11 cellular contexts compared by ENCODE assay signal in the genomic region with DNA sequence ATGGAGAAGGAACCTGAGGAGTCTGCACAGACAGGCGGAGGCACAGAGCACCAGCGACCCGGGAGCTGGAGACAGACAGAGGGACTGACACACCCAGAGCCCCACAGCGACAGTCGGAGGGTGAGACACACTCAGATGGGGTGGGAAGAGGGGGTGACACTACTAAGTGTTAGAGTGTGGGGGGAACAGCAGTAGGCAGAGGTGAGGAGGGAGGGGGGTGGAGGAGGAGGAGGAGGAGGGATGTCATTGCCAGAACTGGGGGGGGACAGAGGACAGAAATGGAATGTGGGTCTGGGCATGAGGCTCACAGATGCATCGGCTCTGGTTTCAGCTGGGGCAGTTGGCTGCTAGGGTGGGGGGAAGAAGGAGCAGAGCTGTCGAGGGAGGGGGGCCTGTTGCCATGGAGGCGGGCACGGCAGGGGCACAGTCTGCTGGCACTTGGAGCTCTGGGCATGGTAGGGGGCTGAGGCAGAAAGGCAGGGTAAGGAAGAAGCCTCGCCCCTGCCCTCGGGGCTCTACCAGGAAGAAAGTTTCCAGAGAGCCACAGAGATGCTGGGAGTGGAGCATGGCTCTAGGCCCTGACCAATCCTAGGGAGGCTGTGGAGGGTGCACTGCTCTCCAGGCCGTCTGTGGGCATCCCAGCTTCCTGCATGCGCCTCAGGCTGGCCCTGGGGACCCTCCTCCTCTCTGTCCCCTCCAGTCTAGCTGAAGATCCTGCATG. TPM values are rescaled to one million over a fixed set of nuclear protein-coding genes. Genes with fewer than 3 reads are reported as not detected.
DNase-seq lines count a peak whose midpoint lies in the region; ATAC-seq and TF ChIP-seq lines count a peak whose summit lies in the region.
"Had no signal": no experiment of that assay in that cellular context is flagged by ENCODE, and none has a peak within 500 bp of the region (broad histone marks: within the 10 kb centered on the region; RNA-seq: fewer than 3 reads in every experiment).

No MANE protein-coding gene starts in this region.

- peaks cover 0 to 20% (median 0%) of the 10 kb centered on the region in 11 experiments; a peak in 7 of 22 replicates for H3K36me3 ChIP-seq in BLaER1 treated with 17β-estradiol and CSF1 and Interleukin-3, amounts not matched to agents 10 nM and 100 nM
- no peaks in the 10 kb centered on the region for H3K36me3 ChIP-seq in Panc1 (ENCODE audit: control insufficient read depth, insufficient read depth, low read length)
- no peaks in the 10 kb centered on the region for H3K36me3 ChIP-seq in rectal smooth muscle tissue (ENCODE audit: control insufficient read depth, insufficient read depth, low read length)

- POLR2A ChIA-PET in Panc1 (lab: Charles Lee): interaction anchor here (0.5 to 0.6 kb wide), 3 partner anchors 9 to 131 kb away, joined by 4 to 5 read pairs (median 4); no protein-coding TSS in a partner anchor

- H3K4me2 ChIP-seq in BLaER1 treated with 17β-estradiol and CSF1 and Interleukin-3, amounts not matched to agents 10 nM and 100 nM: peak overlapping the region; percentile 77 to 97 (median 88)

- CTCF ChIA-PET in Panc1 (lab: Charles Lee): interaction anchor here (7.6 kb wide), 1 partner anchor 10 kb away, joined by 46 read pairs; no protein-coding TSS in a partner anchor

- peak overlapping the region; percentile 11 to 70 (median 47); a peak in 20 of 22 replicates for H3K9ac ChIP-seq in BLaER1 treated with 17β-estradiol and CSF1 and Interleukin-3, amounts not matched to agents 10 nM and 100 nM
- H3K9ac ChIP-seq in rectal smooth muscle tissue (ENCODE audit: low read length): no peak overlapping the region

- BruUV-seq in Panc1 (replicated peaks; lab: Mats Ljungman, UMichigan): no TSS peak

- H3K36me3 Mint-ChIP-seq in glutamatergic neuron (ENCODE audit: unreplicated experiment): no peaks in the 10 kb centered on the region
- peaks cover 0 to 5% of the 10 kb centered on the region in 2 donors for H3K36me3 Mint-ChIP-seq in CD14-positive monocyte

- H3K4me3 Mint-ChIP-seq in glutamatergic neuron (ENCODE audit: unreplicated experiment) (peak overlapping the region; percentile 78), CD14-positive monocyte (peak overlapping the region in 1 of 2 donors; percentile 44)

- peaks cover 73% of the 10 kb centered on the region for H3K4me1 Mint-ChIP-seq in glutamatergic neuron (ENCODE audit: low read depth, unreplicated experiment)
- H3K4me1 Mint-ChIP-seq in CD14-positive monocyte: peaks cover 52% of the 10 kb centered on the region

- H3K27ac Mint-ChIP-seq in glutamatergic neuron (ENCODE audit: unreplicated experiment) (peak overlapping the region; percentile 81), CD14-positive monocyte (peak overlapping the region in 1 of 7 donors; percentile 13)

- H3K27me3 ChIP-seq in BLaER1 treated with 17β-estradiol and CSF1 and Interleukin-3, amounts not matched to agents 10 nM and 100 nM: no peaks in the 10 kb centered on the region
- H3K27me3 ChIP-seq in Panc1 (ENCODE audit: control insufficient read depth, insufficient read depth, low read length): no peaks in the 10 kb centered on the region
- no peaks in the 10 kb centered on the region for H3K27me3 ChIP-seq in rectal smooth muscle tissue (ENCODE audit: control insufficient read depth, insufficient read depth, low read length)

- peak overlapping the region in 6 of 11 experiments; percentile 3 to 50 (median 40); a peak in 9 of 22 replicates for H3K27ac ChIP-seq in BLaER1 treated with 17β-estradiol and CSF1 and Interleukin-3, amounts not matched to agents 10 nM and 100 nM
- H3K27ac ChIP-seq in Panc1 (ENCODE audit: low read length) (peak overlapping the region; percentile 94), rectal smooth muscle tissue (ENCODE audit: low read depth, low read length) (peak overlapping the region; percentile 84)
- H3K27ac ChIP-seq: C4-2B had no signal

- in situ Hi-C loops in Panc1 (cut with HindIII; ENCODE audit: low pct_unique_long_range_greater_than_20kb, low sequenced_read_pairs): no loop called here

- no peak overlapping the region for H3K4me3 ChIP-seq in BLaER1 treated with 17β-estradiol and CSF1 and Interleukin-3, amounts not matched to agents 10 nM and 100 nM
- H3K4me3 ChIP-seq in Panc1 (ENCODE audit: low read depth in 2 of 2, low read length in 2 of 2) (no peak overlapping the region), rectal smooth muscle tissue (ENCODE audit: low read length) (no peak overlapping the region)

- intact Hi-C loops in Panc1 (cut with micrococcal nuclease; ENCODE audit: unreplicated experiment): loop anchor here (5.0 kb wide), 1 partner anchor 36 kb away; a partner anchor contains a TSS
- intact Hi-C loops in CD14-positive monocyte (cut with micrococcal nuclease): no loop called here
- intact Hi-C loops in posterior vena cava (cut with DNase I): no loop called here

- TF ChIP-seq CTCF in Panc1 (IDR thresholded peaks at IDR 0.05) (no peak), glutamatergic neuron (IDR thresholded peaks at IDR 0.05; ENCODE audit: partially characterized antibody, unreplicated experiment) (no peak), CD14-positive monocyte (IDR thresholded peaks at IDR 0.05) (no peak), GM10266 (IDR thresholded peaks at IDR 0.05; ENCODE audit: control insufficient read depth, insufficient read depth, low read depth, missing control alignments) (no peak)

- DNase-seq in Panc1 (ENCODE audit: low read depth, low spot score) (no peak), glutamatergic neuron (no peak), CD14-positive monocyte (ENCODE audit: low spot score) (no peak), GM10266 (ENCODE audit: extremely low spot score) (no peak), posterior vena cava (ENCODE audit: low spot score) (no peak)
- DNase-seq: NCI-H1694; stimulated activated CD4-positive, alpha-beta T cell treated with anti-CD3 and anti-CD28 coated beads, Interleukin-2, amount 100 ng/mL, for 48 hours had no signal

- H3K4me1 ChIP-seq in BLaER1 treated with 17β-estradiol and CSF1 and Interleukin-3, amounts not matched to agents 10 nM and 100 nM: peaks cover 97 to 100% (median 100%) of the 10 kb centered on the region in 10 experiments
- H3K4me1 ChIP-seq in Panc1 (ENCODE audit: control insufficient read depth, insufficient read depth, low read length) (peaks cover 90% of the 10 kb centered on the region), rectal smooth muscle tissue (ENCODE audit: control insufficient read depth, insufficient read depth, low read length) (peaks cover 83% of the 10 kb centered on the region)

- no peaks in the 10 kb centered on the region for H3K9me3 ChIP-seq in BLaER1 treated with 17β-estradiol and CSF1 and Interleukin-3, amounts not matched to agents 10 nM and 100 nM (replicated peaks in 1 of 11)
- H3K9me3 ChIP-seq in Panc1 (ENCODE audit: control insufficient read depth, insufficient read depth, low read depth, low read length): no peaks in the 10 kb centered on the region

- H4K20me1 ChIP-seq in BLaER1 treated with 17β-estradiol and CSF1 and Interleukin-3, amounts not matched to agents 10 nM and 100 nM: peaks cover 97 to 100% (median 100%) of the 10 kb centered on the region in 11 experiments

- H3K27me3 Mint-ChIP-seq in glutamatergic neuron (ENCODE audit: unreplicated experiment) (peaks cover 27% of the 10 kb centered on the region), CD14-positive monocyte (ENCODE audit: low read depth in 3 of 3) (peaks cover 5 to 15% (median 8%) of the 10 kb centered on the region in 3 donors)

- H3K9me3 Mint-ChIP-seq in glutamatergic neuron (ENCODE audit: unreplicated experiment) (peaks cover 16% of the 10 kb centered on the region), CD14-positive monocyte (peaks cover 0 to 2% (median 0%) of the 10 kb centered on the region in 7 donors)

- no peak for ATAC-seq in Panc1
- no peak for ATAC-seq in HG02571 (IDR thresholded peaks at IDR 0.05; ENCODE audit: unreplicated experiment)

RNA-seq across cellular contexts. Expression of a gene that starts 37.3 kb away (rescaled TPM):
- total RNA-seq in Panc1 (2021; ENCODE audit: unreplicated experiment) (47.1 TPM), glutamatergic neuron (ENCODE audit: unreplicated experiment) (131 TPM), posterior vena cava (10 to 100 TPM; 54.5 to 58.3 TPM)
- 35.8 TPM for polyA plus RNA-seq in Panc1 (2012; ENCODE audit: insufficient read length)
- under 1 TPM; 0.16 to 0.30 TPM for polyA plus RNA-seq in CD14-positive monocyte

Comparison
In these comparisons a context has a peak if more than half of its experiments do, and no peak if none do; other contexts are left out.
1. H3K27ac ChIP-seq: peak in every context shown above with its lines; median percentile 94 in Panc1; 84 in rectal smooth muscle tissue; 40 in BLaER1 treated with 17β-estradiol and CSF1 and Interleukin-3, amounts not matched to agents 10 nM and 100 nM.